Comparison of ENCODE assay signal across 14 cellular contexts in the genomic region with DNA sequence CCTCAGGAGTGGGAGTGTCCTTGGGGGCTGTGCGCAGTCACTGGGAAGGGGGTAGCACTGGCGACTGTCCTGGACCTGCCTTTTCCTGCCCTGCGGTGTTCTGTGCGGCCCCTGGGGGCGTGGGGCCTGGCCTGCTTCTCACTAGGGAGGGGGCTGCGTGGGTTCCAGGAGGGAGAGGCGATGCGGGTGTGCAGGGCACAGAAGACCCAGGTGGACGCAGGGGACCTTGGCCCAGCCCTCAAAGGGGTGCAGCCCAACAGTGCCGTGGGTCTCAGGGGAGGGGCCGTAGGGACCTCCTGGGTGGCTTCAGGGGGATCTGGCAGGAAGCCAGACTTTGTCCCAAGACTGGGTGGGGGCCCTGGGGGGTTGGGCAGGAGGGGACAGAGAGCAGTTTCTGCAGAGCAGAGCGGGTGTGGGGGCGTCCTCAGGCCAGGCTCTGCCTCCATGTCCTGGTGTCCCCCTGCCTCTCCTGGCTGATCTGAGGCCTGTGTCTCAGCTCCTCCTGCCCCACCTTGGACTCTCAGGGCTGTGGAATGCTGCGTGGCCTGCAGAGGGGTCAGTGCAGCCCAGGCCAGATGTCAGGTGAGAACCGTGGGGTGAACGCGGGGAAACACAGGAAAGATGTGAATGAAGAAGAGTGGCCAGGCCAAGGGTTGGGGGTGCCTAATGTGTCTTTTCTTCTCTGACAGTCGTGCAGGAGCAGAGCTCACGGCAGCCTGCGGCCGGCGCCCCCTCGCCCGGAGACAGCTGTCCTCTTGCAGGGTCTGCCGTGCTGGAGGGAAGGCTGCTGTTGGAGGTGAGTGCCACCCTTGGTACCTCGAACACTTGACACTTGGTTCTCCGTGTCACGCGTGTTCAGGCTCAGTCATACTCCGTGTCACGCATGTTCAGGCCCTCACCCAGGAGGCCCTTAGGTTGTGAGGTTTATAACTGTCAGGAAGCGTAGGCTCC. TPM values are rescaled to one million over a fixed set of nuclear protein-coding genes. Genes with fewer than 3 reads are reported as not detected.
DNase-seq lines count a peak whose midpoint lies in the region; ATAC-seq, FAIRE-seq and TF ChIP-seq lines count a peak whose summit lies in the region.
"Had no signal": no experiment of that assay in that cellular context is flagged by ENCODE, and none has a peak within 500 bp of the region (broad histone marks: within the 10 kb centered on the region; RNA-seq: fewer than 3 reads in every experiment).

No MANE protein-coding gene starts in this region.

- ATAC-seq in right lobe of liver: no peak
- ATAC-seq in HepG2: no peak
- ATAC-seq in aorta (ENCODE audit: low FRiP score): no peak
- ATAC-seq in HG03378 (IDR thresholded peaks at IDR 0.05; ENCODE audit: unreplicated experiment): no peak
- no peak for ATAC-seq in HG02642 (IDR thresholded peaks at IDR 0.05; ENCODE audit: poor library complexity, unreplicated experiment)
- ATAC-seq: gastroesophageal sphincter had no signal

- TF ChIP-seq RAD21 in HepG2 (CRISPR knock-in tag; IDR thresholded peaks at IDR 0.05): no peak

- H2BK5ac ChIP-seq in mesenchymal stem cell (ENCODE audit: low read depth, low read length, poor library complexity, severe bottlenecking): no peak overlapping the region

- peaks cover 23% of the 10 kb centered on the region for H3K36me3 Mint-ChIP-seq in activated T-helper 1 cell treated with anti-CD3 and anti-CD28 coated beads, Interleukin-12 subunit alpha, Interleukin-12 subunit beta, Interleukin-2, Interleukin-4 antibody, amounts not matched to agents 30 ng/mL and 10 ng/mL and 1 ng/mL, durations not matched to agents 14 hours and 24 hours and 36 hours (ENCODE audit: low read depth)

- no peak for TF ChIP-seq CTCF in right lobe of liver (IDR thresholded peaks at IDR 0.05)
- no peak for TF ChIP-seq CTCF in HepG2 (CRISPR knock-in tag; IDR thresholded peaks at IDR 0.05)

- H3K14ac ChIP-seq in mesenchymal stem cell (ENCODE audit: low read length in 2 of 2): peak overlapping the region in 1 of 2 experiments; percentile 90

- no peaks in the 10 kb centered on the region for H3K27me3 ChIP-seq in right lobe of liver
- H3K27me3 ChIP-seq in HepG2 (ENCODE audit: control insufficient read depth in 1 of 2, insufficient read depth in 2 of 2, low read length in 2 of 2): 0 out of 5 replicates have a peak, but pooled peaks cover 0 to 2% of the 10 kb centered on the region in 2 experiments
- no peaks in the 10 kb centered on the region for H3K27me3 ChIP-seq in mesenchymal stem cell (ENCODE audit: control insufficient read depth in 1 of 2, insufficient read depth in 1 of 2, low read length in 2 of 2)
- no peaks in the 10 kb centered on the region for H3K27me3 ChIP-seq in aorta (ENCODE audit: control insufficient read depth in 1 of 2, insufficient read depth in 2 of 2, low read length in 1 of 2)

- no peaks in the 10 kb centered on the region for H4K20me1 ChIP-seq in HepG2 (ENCODE audit: insufficient read depth, low read length)

- CTCF ChIA-PET in HepG2 (lab: Yijun Ruan, JAX; ENCODE audit: low intra/inter-chr PET ratio, low total read pairs): no interaction called here

- H3K27ac ChIP-seq in right lobe of liver (no peak overlapping the region), HepG2 (ENCODE audit: extremely low read length, insufficient read depth, low read length) (no peak overlapping the region), mesenchymal stem cell (ENCODE audit: low read length, poor library complexity, severe bottlenecking) (no peak overlapping the region), aorta (ENCODE audit: low read depth in 1 of 2, low read length in 2 of 2) (no peak overlapping the region)
- H3K27ac ChIP-seq: C4-2B, gastroesophageal sphincter had no signal

- no peak for FAIRE-seq in HepG2 (lab: Jason Lieb, UNC)
- FAIRE-seq: GM19239 had no signal

- peak overlapping the region in 1 of 2 experiments; percentile 17 for H3K23ac ChIP-seq in mesenchymal stem cell (ENCODE audit: low read length in 2 of 2)

- H3K79me1 ChIP-seq in mesenchymal stem cell (replicated peaks; ENCODE audit: low read length, poor library complexity, severe bottlenecking): no peaks in the 10 kb centered on the region

- H3K27ac Mint-ChIP-seq in activated T-helper 1 cell treated with anti-CD3 and anti-CD28 coated beads, Interleukin-12 subunit alpha, Interleukin-12 subunit beta, Interleukin-2, Interleukin-4 antibody, amounts not matched to agents 30 ng/mL and 10 ng/mL and 1 ng/mL, durations not matched to agents 14 hours and 24 hours and 36 hours: peak overlapping the region; percentile 52

- H3K9me3 ChIP-seq in right lobe of liver (no peaks in the 10 kb centered on the region), HepG2 (ENCODE audit: low read length) (no peaks in the 10 kb centered on the region), mesenchymal stem cell (ENCODE audit: control insufficient read depth, low read length) (no peaks in the 10 kb centered on the region), aorta (ENCODE audit: control insufficient read depth, low read length) (peaks cover 2% of the 10 kb centered on the region)

- H2AFZ ChIP-seq in HepG2 (ENCODE audit: low read length): no peak overlapping the region
- H2AFZ ChIP-seq in mesenchymal stem cell (ENCODE audit: low read depth, low read length): no peak overlapping the region

- intact Hi-C loops in right lobe of liver (cut with DNase I) (no loop called here), HepG2 (cut with micrococcal nuclease; ENCODE audit: unreplicated experiment) (no loop called here), aorta (cut with DNase I) (no loop called here)
- intact Hi-C loops in activated T-helper 1 cell treated with anti-CD3 and anti-CD28 coated beads, Interleukin-12 subunit alpha, Interleukin-12 subunit beta, Interleukin-2, Interleukin-4 antibody, amounts not matched to agents 30 ng/mL and 10 ng/mL and 1 ng/mL, durations not matched to agents 14 hours and 24 hours and 36 hours (cut with micrococcal nuclease): no loop called here

- TF ChIP-seq POLR2A in right lobe of liver (IDR thresholded peaks at IDR 0.05) (no peak), HepG2 (IDR thresholded peaks at IDR 0.05; ENCODE audit: insufficient read depth in 1 of 2, low read depth in 2 of 2, low read length in 2 of 2) (no peak)

- H3K4ac ChIP-seq in mesenchymal stem cell (ENCODE audit: low read depth in 1 of 2, low read length in 2 of 2): peak overlapping the region; percentile 69 to 91

- no peak overlapping the region for H4K8ac ChIP-seq in mesenchymal stem cell (ENCODE audit: low read length)

- H3K4me1 ChIP-seq in right lobe of liver (no peaks in the 10 kb centered on the region), HepG2 (ENCODE audit: insufficient read depth, low read length) (no peaks in the 10 kb centered on the region), mesenchymal stem cell (ENCODE audit: control insufficient read depth, insufficient read depth, low read depth, low read length) (peaks cover 38% of the 10 kb centered on the region), aorta (ENCODE audit: control insufficient read depth in 1 of 2, insufficient read depth in 2 of 2, low read length in 2 of 2) (no peaks in the 10 kb centered on the region)

- peak overlapping the region; percentile 38 to 93 for H3K18ac ChIP-seq in mesenchymal stem cell (ENCODE audit: low read depth in 1 of 2, low read length in 2 of 2)

- H3K4me3 ChIP-seq in right lobe of liver (no peak overlapping the region), HepG2 (replicated peaks in 1 of 3; ENCODE audit: insufficient read depth in 1 of 3, low read depth in 2 of 3, low read length in 3 of 3) (no peak overlapping the region), mesenchymal stem cell (ENCODE audit: insufficient read depth in 1 of 2, low read depth in 1 of 2, low read length in 2 of 2) (no peak overlapping the region), aorta (ENCODE audit: low read length in 2 of 2) (no peak overlapping the region)
- H3K4me3 ChIP-seq: gastroesophageal sphincter had no signal

- peaks cover 6% of the 10 kb centered on the region for H3K9me3 Mint-ChIP-seq in activated T-helper 1 cell treated with anti-CD3 and anti-CD28 coated beads, Interleukin-12 subunit alpha, Interleukin-12 subunit beta, Interleukin-2, Interleukin-4 antibody, amounts not matched to agents 30 ng/mL and 10 ng/mL and 1 ng/mL, durations not matched to agents 14 hours and 24 hours and 36 hours

- in situ Hi-C loops in HepG2 (cut with HindIII; ENCODE audit: extremely low pct_ligation_motif_present, low pct_unique_long_range_greater_than_20kb): no loop called here

- H2BK12ac ChIP-seq in mesenchymal stem cell (ENCODE audit: low read length in 2 of 2): peak overlapping the region; percentile 95

- POLR2A ChIA-PET in HepG2 (lab: Yijun Ruan, JAX): no interaction called here

- TF ChIP-seq EP300 in HepG2 (IDR thresholded peaks at IDR 0.05; ENCODE audit: low read depth in 2 of 2, low read length in 2 of 2): no peak
- TF ChIP-seq EP300 in HepG2 (CRISPR knock-in tag; IDR thresholded peaks at IDR 0.05; ENCODE audit: borderline replicate concordance): no peak

- H3K79me2 ChIP-seq in HepG2 (ENCODE audit: insufficient read depth, low read length): no peaks in the 10 kb centered on the region

- peak overlapping the region; percentile 35 for H2BK120ac ChIP-seq in mesenchymal stem cell (ENCODE audit: low read depth, low read length)

- peak overlapping the region; percentile 87 for H4K91ac ChIP-seq in mesenchymal stem cell (ENCODE audit: low read length)

- no peaks in the 10 kb centered on the region for H3K27me3 Mint-ChIP-seq in activated T-helper 1 cell treated with anti-CD3 and anti-CD28 coated beads, Interleukin-12 subunit alpha, Interleukin-12 subunit beta, Interleukin-2, Interleukin-4 antibody, amounts not matched to agents 30 ng/mL and 10 ng/mL and 1 ng/mL, durations not matched to agents 14 hours and 24 hours and 36 hours (ENCODE audit: insufficient read depth)

- H2AK5ac ChIP-seq in mesenchymal stem cell (ENCODE audit: low read length, severe bottlenecking): no peak overlapping the region

- peaks cover 73% of the 10 kb centered on the region for H3K4me1 Mint-ChIP-seq in activated T-helper 1 cell treated with anti-CD3 and anti-CD28 coated beads, Interleukin-12 subunit alpha, Interleukin-12 subunit beta, Interleukin-2, Interleukin-4 antibody, amounts not matched to agents 30 ng/mL and 10 ng/mL and 1 ng/mL, durations not matched to agents 14 hours and 24 hours and 36 hours (ENCODE audit: low read depth)

- no peak overlapping the region for H2BK15ac ChIP-seq in mesenchymal stem cell (ENCODE audit: low read depth, poor library complexity, severe bottlenecking)

- H3K36me3 ChIP-seq in right lobe of liver (no peaks in the 10 kb centered on the region), HepG2 (replicated peaks in 1 of 2; ENCODE audit: control insufficient read depth in 1 of 2, insufficient read depth in 2 of 2, low read length in 2 of 2) (no peaks in the 10 kb centered on the region), mesenchymal stem cell (ENCODE audit: control insufficient read depth in 1 of 2, insufficient read depth in 2 of 2, low read depth in 1 of 2, low read length in 2 of 2) (peaks cover 0 to 9% of the 10 kb centered on the region in 2 experiments), aorta (ENCODE audit: control insufficient read depth in 1 of 2, insufficient read depth in 2 of 2, low read length in 1 of 2) (no peaks in the 10 kb centered on the region)
- H3K36me3 ChIP-seq: gastroesophageal sphincter had no signal

- H3K4me2 ChIP-seq in HepG2 (ENCODE audit: low read depth, low read length) (no peak overlapping the region), mesenchymal stem cell (ENCODE audit: low read length, poor library complexity, severe bottlenecking) (no peak overlapping the region)

- WGBS in right lobe of liver (ENCODE audit: insufficient coverage, low coverage, low lambda C conversion rate, missing lambda C conversion rate): 67% methylated on average over 5 of the region's 32 CpGs
- 82% methylated on average over 17 of the region's 32 CpGs for WGBS in HepG2 (ENCODE audit: low lambda C conversion rate)
- WGBS in mesenchymal stem cell: 95% methylated on average over 32 of the region's 32 CpGs
- 93% methylated on average over 29 to 32 of the region's 32 CpGs for WGBS in aorta, 2 donors

- H3K9ac ChIP-seq in HepG2 (ENCODE audit: insufficient read depth, low read depth, low read length) (no peak overlapping the region), mesenchymal stem cell (ENCODE audit: low read length) (no peak overlapping the region)

- no peak overlapping the region for H3K4me3 Mint-ChIP-seq in activated T-helper 1 cell treated with anti-CD3 and anti-CD28 coated beads, Interleukin-12 subunit alpha, Interleukin-12 subunit beta, Interleukin-2, Interleukin-4 antibody, amounts not matched to agents 30 ng/mL and 10 ng/mL and 1 ng/mL, durations not matched to agents 14 hours and 24 hours and 36 hours

- DNase-seq in right lobe of liver: peak in 2 of 3 donors; percentile 39 to 44
- DNase-seq in HepG2 (ENCODE audit: low spot score): no peak
- peak; percentile 0 for DNase-seq in activated T-helper 1 cell treated with anti-CD3 and anti-CD28 coated beads, Interleukin-12 subunit alpha, Interleukin-12 subunit beta, Interleukin-2, Interleukin-4 antibody, amounts not matched to agents 30 ng/mL and 10 ng/mL and 1 ng/mL, durations not matched to agents 14 hours and 24 hours and 36 hours (ENCODE audit: low spot score)
- DNase-seq in mesenchymal stem cell: no peak
- peak; percentile 36 to 70 for DNase-seq in aorta
- no peak for DNase-seq in stimulated activated naive CD4-positive, alpha-beta T cell treated with Interleukin-2 at 50 U/mL for 16 hours (lab: John Stamatoyannopoulos, UW)
- DNase-seq: cortex of kidney, NCI-H510A, SW 1271 had no signal

- BruUV-seq in HepG2 (replicated peaks; lab: Mats Ljungman, UMichigan): no TSS peak

RNA-seq across cellular contexts. Expression of a gene that starts 54.7 kb away (rescaled TPM):
- under 1 TPM; 0.06 to 0.81 (median 0.43) TPM for total RNA-seq in right lobe of liver
- 0.13 and 0.35 TPM in 2 replicates for total RNA-seq in HepG2 (2016; rRNA removed; fragmentation: Illumina TruSeq; extraction: Trizol)
- total RNA-seq in HepG2 (2016; cell fraction: cytosol; rRNA removed; fragmentation: Illumina TruSeq; extraction: Trizol; ENCODE audit: low read depth): 0.30 and 0.44 TPM in 2 replicates
- 0.17 and 0.19 TPM in 2 replicates for total RNA-seq in HepG2 (2016; cell fraction: insoluble cytoplasmic fraction; rRNA removed; fragmentation: Illumina TruSeq; extraction: Trizol)
- 0.14 and 0.22 TPM in 2 replicates for total RNA-seq in HepG2 (2016; cell fraction: membrane; rRNA removed; fragmentation: Illumina TruSeq; extraction: Trizol)
- 0.19 and 0.41 TPM in 2 replicates for total RNA-seq in HepG2 (2016; cell fraction: nucleus; rRNA removed; fragmentation: Illumina TruSeq; extraction: Trizol)
- polyA plus RNA-seq in HepG2 (2011; rRNA removed): 0.18 and 0.28 TPM in 2 replicates
- 0.17 and 0.20 TPM in 2 replicates for polyA plus RNA-seq in HepG2 (2011; cell fraction: cytosol; rRNA removed)
- polyA plus RNA-seq in HepG2 (2011; cell fraction: nucleus; rRNA removed): 1.5 and 2.1 TPM in 2 replicates
- polyA plus RNA-seq in HepG2 (2012): 0.23 and 0.61 TPM in 2 replicates
- polyA plus RNA-seq in HepG2 (2016; cell fraction: cytosol; fragmentation: Illumina TruSeq; extraction: Trizol; ENCODE audit: low read depth): 0.16 TPM in 1 of 2 replicates, not detected in the other
- 0.15 and 0.39 TPM in 2 replicates for polyA plus RNA-seq in HepG2 (2016; cell fraction: insoluble cytoplasmic fraction; fragmentation: Illumina TruSeq; extraction: Trizol; ENCODE audit: low read depth)
- 0.09 and 0.48 TPM in 2 replicates for polyA plus RNA-seq in HepG2 (2016; cell fraction: membrane; fragmentation: Illumina TruSeq; extraction: Trizol; ENCODE audit: low read depth)
- polyA plus RNA-seq in HepG2 (2016; cell fraction: nucleus; fragmentation: Illumina TruSeq; extraction: Trizol; ENCODE audit: insufficient read depth, low read depth): 0.63 and 0.89 TPM in 2 replicates
- 0.30 and 8.5 TPM in 2 replicates for polyA minus RNA-seq in HepG2 (2011; rRNA and poly(A)+ RNA removed; ENCODE audit: low replicate concordance)
- 0.40 TPM in 1 of 2 replicates, not detected in the other for polyA minus RNA-seq in HepG2 (2011; cell fraction: cytosol; rRNA and poly(A)+ RNA removed)
- 0.39 and 1.1 TPM in 2 replicates for polyA minus RNA-seq in HepG2 (2011; cell fraction: nucleus; rRNA and poly(A)+ RNA removed)
- 22.7 and 23.7 TPM in 2 replicates for total RNA-seq in activated T-helper 1 cell treated with anti-CD3 and anti-CD28 coated beads, Interleukin-12 subunit alpha, Interleukin-12 subunit beta, Interleukin-2, Interleukin-4 antibody, amounts not matched to agents 30 ng/mL and 10 ng/mL and 1 ng/mL, durations not matched to agents 14 hours and 24 hours and 36 hours
- polyA plus RNA-seq in mesenchymal stem cell (2013, experiment 1 of 2): 12.1 TPM
- 12.0 TPM for polyA plus RNA-seq in mesenchymal stem cell (2013, experiment 2 of 2)
- 1 to 10 TPM; 1.9 to 3.8 TPM for total RNA-seq in aorta
- polyA plus RNA-seq in aorta: 1 to 10 TPM in 1 of 2 donors, under 1 TPM in 1; 0.13 to 1.6 TPM

Comparison
In these comparisons a context has a peak if more than half of its experiments do, and no peak if none do; other contexts are left out.
1. DNase-seq: peak in right lobe of liver (2 of 3), activated T-helper 1 cell treated with anti-CD3 and anti-CD28 coated beads, Interleukin-12 subunit alpha, Interleukin-12 subunit beta, Interleukin-2, Interleukin-4 antibody, amounts not matched to agents 30 ng/mL and 10 ng/mL and 1 ng/mL, durations not matched to agents 14 hours and 24 hours and 36 hours (single experiment) and aorta (2 of 2); none in HepG2 (single experiment), mesenchymal stem cell (single experiment) and stimulated activated naive CD4-positive, alpha-beta T cell treated with Interleukin-2 at 50 U/mL for 16 hours (single experiment).